In genomic region chr10:7199152-7199760, GRCh38 we compare ENCODE assay signal across 14 cellular contexts.
"Had no signal": no experiment of that assay in that cellular context is flagged by ENCODE, and none has a peak within 500 bp of the region (broad histone marks: within the 10 kb centered on the region; RNA-seq: fewer than 3 reads in every experiment).

No MANE protein-coding gene starts in this region.

- H3K36me3 ChIP-seq: breast epithelium, pancreas had no signal

- H3K4me1 ChIP-seq: adrenal gland, breast epithelium, foreskin keratinocyte, lower lobe of right lung, tibial nerve had no signal

- H3K9me3 Mint-ChIP-seq: immature natural killer cell had no signal

- H3K4me3 ChIP-seq: adrenal gland, breast epithelium, lower lobe of right lung, pancreas, tibial nerve had no signal

- H3K27me3 ChIP-seq: adrenal gland, breast epithelium, foreskin keratinocyte, pancreas, tibial nerve had no signal

- ATAC-seq: activated CD8-positive, alpha-beta T cell treated with anti-CD3 and anti-CD28 coated beads for 36 hours; foreskin keratinocyte; lower lobe of right lung; pancreas had no signal

- H3K27me3 Mint-ChIP-seq: activated CD8-positive, alpha-beta T cell treated with anti-CD3 and anti-CD28 coated beads for 36 hours had no signal

- DNase-seq: activated CD8-positive, alpha-beta memory T cell treated with anti-CD3 and anti-CD28 coated beads, Interleukin-2, amount 50 U/mL, for 48 hours; activated CD8-positive, alpha-beta T cell treated with anti-CD3 and anti-CD28 coated beads for 36 hours; activated naive CD4-positive, alpha-beta T cell treated with anti-CD3 and anti-CD28 coated beads, Interleukin-2, amount 50 U/mL, for 16 hours; adrenal gland; dermis blood vessel endothelial cell; foreskin keratinocyte; immature natural killer cell; lower lobe of right lung; midbrain; pancreas; small intestine; SW 1271 had no signal

- H3K9me3 ChIP-seq: lower lobe of right lung, pancreas had no signal

- H3K27ac Mint-ChIP-seq: activated CD8-positive, alpha-beta T cell treated with anti-CD3 and anti-CD28 coated beads for 36 hours had no signal

- H3K27ac ChIP-seq: adrenal gland, breast epithelium, foreskin keratinocyte, lower lobe of right lung, pancreas, tibial nerve had no signal

- FAIRE-seq: pancreas, small intestine had no signal

- H3K4me3 Mint-ChIP-seq: activated CD8-positive, alpha-beta T cell treated with anti-CD3 and anti-CD28 coated beads for 36 hours; immature natural killer cell had no signal
